20 cellular contexts compared by ENCODE assay signal in genomic region chr10:74424565-74424964, GRCh38.
DNase-seq lines count a peak whose midpoint lies in the region; ATAC-seq, FAIRE-seq and TF ChIP-seq lines count a peak whose summit lies in the region.
"Had no signal": no experiment of that assay in that cellular context is flagged by ENCODE, and none has a peak within 500 bp of the region (broad histone marks: within the 10 kb centered on the region; RNA-seq: fewer than 3 reads in every experiment).

No MANE protein-coding gene starts in this region.

- no peaks in the 10 kb centered on the region for H3K4me1 Mint-ChIP-seq in activated T-cell treated with anti-CD3 and anti-CD28 coated beads, Interleukin-2, amount 50 U/mL, for 72 hours (ENCODE audit: low read depth)
- H3K4me1 Mint-ChIP-seq in T-helper 17 cell, result peaks cover 6% of the 10 kb centered on the region

- no peak for ATAC-seq in activated T-cell treated with anti-CD3 and anti-CD28 coated beads, Interleukin-2, amount 50 U/mL, for 72 hours (replicated peaks in 1 of 2)
- ATAC-seq in T-helper 17 cell, result no peak
- ATAC-seq: A549; CD8-positive, alpha-beta T cell had no signal

- TF ChIP-seq POLR2A in prostate gland (IDR thresholded peaks at IDR 0.05), result no peak

- H3K4me1 ChIP-seq in prostate gland (replicated peaks), result no peaks in the 10 kb centered on the region
- H3K4me1 ChIP-seq: A549, Caco-2 had no signal

- 94% methylated on average over 1 of the region's 1 CpG for WGBS in prostate gland

- no peak for FAIRE-seq in frontal cortex (lab: Jason Lieb, UNC)
- FAIRE-seq: A549, D721Med, G401.6, GM19239 had no signal

- peak overlapping the region; percentile 67 for H3K27ac Mint-ChIP-seq in activated T-cell treated with anti-CD3 and anti-CD28 coated beads, Interleukin-2, amount 50 U/mL, for 72 hours
- H3K27ac Mint-ChIP-seq in T-helper 17 cell, result no peak overlapping the region
- H3K27ac Mint-ChIP-seq: B cell; CD4-positive, alpha-beta T cell; CD8-positive, alpha-beta T cell had no signal

- H3K4me3 Mint-ChIP-seq in activated T-cell treated with anti-CD3 and anti-CD28 coated beads, Interleukin-2, amount 50 U/mL, for 72 hours, result no peak overlapping the region
- H3K4me3 Mint-ChIP-seq in T-helper 17 cell, result peak overlapping the region; percentile 2
- H3K4me3 Mint-ChIP-seq: B cell; CD4-positive, alpha-beta T cell; CD8-positive, alpha-beta T cell had no signal

- no peaks in the 10 kb centered on the region for H3K27me3 Mint-ChIP-seq in activated T-cell treated with anti-CD3 and anti-CD28 coated beads, Interleukin-2, amount 50 U/mL, for 72 hours (ENCODE audit: low read depth)
- H3K27me3 Mint-ChIP-seq in T-helper 17 cell, result no peaks in the 10 kb centered on the region
- H3K27me3 Mint-ChIP-seq: B cell; CD4-positive, alpha-beta T cell had no signal

- H3K36me3 ChIP-seq in prostate gland, result no peaks in the 10 kb centered on the region

- no peak overlapping the region for H3K27ac ChIP-seq in prostate gland
- H3K27ac ChIP-seq: A549; BLaER1 treated with 17β-estradiol and CSF1 and Interleukin-3, amounts not matched to agents 10 nM and 100 nM; C4-2B had no signal

- peaks cover 1 to 2% of the 10 kb centered on the region in 2 donors for H3K9me3 Mint-ChIP-seq in activated T-cell treated with anti-CD3 and anti-CD28 coated beads, Interleukin-2, amount 50 U/mL, for 72 hours

- intact Hi-C loops in prostate gland (cut with DNase I), result loop anchor here (10.0 kb wide), 1 partner anchor 600 kb away; no protein-coding TSS in a partner anchor

- no peaks in the 10 kb centered on the region for H3K27me3 ChIP-seq in prostate gland (replicated peaks; ENCODE audit: insufficient read depth)
- H3K27me3 ChIP-seq: BLaER1 treated with 17β-estradiol and CSF1 and Interleukin-3, amounts not matched to agents 10 nM and 100 nM had no signal

- peaks cover 1 to 6% of the 10 kb centered on the region in 2 donors for H3K36me3 Mint-ChIP-seq in activated T-cell treated with anti-CD3 and anti-CD28 coated beads, Interleukin-2, amount 50 U/mL, for 72 hours (ENCODE audit: insufficient read depth in 2 of 2)
- H3K36me3 Mint-ChIP-seq in T-helper 17 cell (ENCODE audit: low read depth), result peaks cover 4% of the 10 kb centered on the region

- DNase-seq in activated T-cell treated with anti-CD3 and anti-CD28 coated beads, Interleukin-2, amount 50 U/mL, for 72 hours, result no peak
- DNase-seq in activated T-cell treated with anti-CD3 and anti-CD28 coated beads, Interleukin-2, amount 50 U/mL, for 48 hours, result no peak
- DNase-seq in T-helper 17 cell, result no peak
- no peak for DNase-seq in prostate gland (ENCODE audit: low spot score)
- DNase-seq in frontal cortex (ENCODE audit: low spot score in 2 of 2), result no peak
- DNase-seq: 8988T; AML-193; Caco-2; Calu3; CD4-positive, alpha-beta T cell; CD8-positive, alpha-beta T cell; DMS79 treated with DMSO at 0.1 percent for 48 hours; GF-D8 had no signal

- no peak overlapping the region for H3K4me3 ChIP-seq in prostate gland
- H3K4me3 ChIP-seq: A549; BLaER1 treated with 17β-estradiol and CSF1 and Interleukin-3, amounts not matched to agents 10 nM and 100 nM had no signal

- H3K9me3 ChIP-seq in T-helper 17 cell (ENCODE audit: control insufficient read depth, low read length, poor library complexity, severe bottlenecking) (no peaks in the 10 kb centered on the region), prostate gland (no peaks in the 10 kb centered on the region)
- H3K9me3 ChIP-seq: A549, Caco-2 had no signal

- no peak for TF ChIP-seq CTCF in prostate gland (IDR thresholded peaks at IDR 0.05)
